16 cellular contexts compared by ENCODE assay signal in the genomic region with DNA sequence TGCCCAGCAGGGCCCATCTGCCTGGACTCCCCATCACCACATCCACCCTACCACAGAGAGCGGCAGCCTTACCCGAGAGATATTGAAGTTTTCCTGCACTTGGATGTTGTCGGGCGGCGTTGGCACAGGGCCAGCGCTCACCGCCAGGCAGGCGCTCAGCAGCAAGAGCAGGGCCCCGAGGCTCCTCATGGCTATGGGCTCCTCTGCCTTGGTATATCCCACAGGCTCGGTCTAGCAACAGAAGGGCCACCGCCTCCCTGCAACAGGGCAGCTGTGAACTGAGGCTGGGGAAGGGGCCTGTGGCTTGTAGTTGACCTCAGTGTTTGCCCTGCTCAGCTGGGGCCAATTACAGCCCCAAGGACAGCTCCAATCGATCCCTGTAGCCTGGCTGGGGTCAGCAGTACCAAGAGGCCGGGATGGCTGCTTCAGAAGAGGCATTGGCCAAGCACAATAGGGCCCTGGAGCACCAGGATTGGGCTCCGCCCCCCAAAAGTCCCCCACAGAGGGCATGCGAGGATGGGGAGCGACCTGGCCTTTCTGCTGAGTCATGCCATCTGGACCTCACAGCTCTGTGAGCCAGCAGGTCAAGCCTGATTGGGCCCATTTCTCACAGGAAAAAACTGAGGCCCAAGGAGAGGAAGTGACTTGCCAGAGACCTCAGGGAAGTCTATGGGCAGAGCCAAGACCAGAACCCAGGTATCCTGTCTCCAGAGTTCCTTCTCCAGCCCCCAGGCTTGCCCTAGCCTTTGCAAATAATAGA. TPM values are rescaled to one million over a fixed set of nuclear protein-coding genes. Genes with fewer than 3 reads are reported as not detected.
DNase-seq lines count a peak whose midpoint lies in the region; ATAC-seq, FAIRE-seq and TF ChIP-seq lines count a peak whose summit lies in the region.
"Had no signal": no experiment of that assay in that cellular context is flagged by ENCODE, and none has a peak within 500 bp of the region (broad histone marks: within the 10 kb centered on the region; RNA-seq: fewer than 3 reads in every experiment).

A gene (minus strand): TSS at position 280 of the 760 bp plus-strand sequence. CDS start 91 bp downstream, at position 189.

- H3K4me3 ChIP-seq in small intestine (ENCODE audit: low read depth in 1 of 2, low read length in 2 of 2) (no peak within 1 kb of the TSS), dorsolateral prefrontal cortex (no peak within 1 kb of the TSS)
- H3K4me3 ChIP-seq: heart right ventricle had no signal

- no peaks in the 10 kb centered on the region for H3K27me3 ChIP-seq in small intestine (ENCODE audit: control insufficient read depth in 2 of 2, insufficient read depth in 2 of 2, low read length in 2 of 2)
- peaks cover 0 to 29% (median 6%) of the 10 kb centered on the region in 45 donors for H3K27me3 ChIP-seq in dorsolateral prefrontal cortex

- no peak for TF ChIP-seq CTCF in dorsolateral prefrontal cortex (IDR thresholded peaks at IDR 0.05 in 54 of 56, conservative IDR thresholded peaks at IDR 0.05 in 2 of 56; ENCODE audit: low read depth in 1 of 56, partially characterized antibody in 56 of 56)

- intact Hi-C loops in dorsolateral prefrontal cortex (cut with DNase I): no loop called here
- intact Hi-C loops in Right ventricle myocardium inferior (cut with DNase I): no loop called here

- peak; percentile 70 for DNase-seq in DMS 273 (lab: John Stamatoyannopoulos, UW; ENCODE audit: unreplicated experiment)
- no peak for DNase-seq in DMS 273 treated with DMSO at 0.1 percent for 48 hours (lab: John Stamatoyannopoulos, UW)
- peak; percentile 13 for DNase-seq in NCI-H510A (lab: John Stamatoyannopoulos, UW)
- peak; percentile 17 for DNase-seq in glomerular visceral epithelial cell (ENCODE audit: extremely low spot score)
- DNase-seq in small intestine: peak; percentile 49
- no peak for DNase-seq in dorsolateral prefrontal cortex
- no peak for DNase-seq in Right ventricle myocardium inferior (ENCODE audit: missing footprints)
- DNase-seq: activated CD4-positive, alpha-beta T cell treated with anti-CD3 and anti-CD28 coated beads for 1 hour; heart right ventricle; naive B cell; OCI-M1; retina; stimulated activated CD4-positive, alpha-beta T cell treated with anti-CD3 and anti-CD28 coated beads, Interleukin-2, amount 100 ng/mL, for 48 hours; T-helper 1 cell had no signal

- H3K36me3 ChIP-seq in small intestine (ENCODE audit: control insufficient read depth in 2 of 2, insufficient read depth in 2 of 2, low read length in 2 of 2): no peaks in the 10 kb centered on the region
- H3K36me3 ChIP-seq: heart right ventricle had no signal

- FAIRE-seq in small intestine (lab: Jason Lieb, UNC): no peak

- no peak within 1 kb of the TSS for H3K27ac ChIP-seq in small intestine (ENCODE audit: low read depth in 1 of 2, low read length in 1 of 2)
- H3K27ac ChIP-seq in dorsolateral prefrontal cortex: no peak within 1 kb of the TSS
- H3K27ac ChIP-seq: heart right ventricle had no signal

- H3K9me3 ChIP-seq in small intestine (ENCODE audit: control insufficient read depth, low read depth): no peaks in the 10 kb centered on the region
- H3K9me3 ChIP-seq: heart right ventricle had no signal

- H3K4me1 ChIP-seq in small intestine (ENCODE audit: control insufficient read depth in 2 of 2, insufficient read depth in 1 of 2, low read depth in 1 of 2, low read length in 1 of 2): peaks cover 0 to 8% of the 10 kb centered on the region in 2 donors

- 23 to 56% (median 36%) methylated on average over 16 of the region's 16 CpGs for WGBS in small intestine, 3 donors

- ATAC-seq in GM18498 (IDR thresholded peaks at IDR 0.05; ENCODE audit: unreplicated experiment) (no peak), Right ventricle myocardium inferior (no peak)
- ATAC-seq: heart right ventricle, left colon had no signal

RNA-seq across cellular contexts. Expression of the gene that starts here (rescaled TPM):
- 1 to 10 TPM in 2 of 3 donors, under 1 TPM in 1; 0.81 to 1.8 (median 1.8) TPM for polyA plus RNA-seq in small intestine
- total RNA-seq in dorsolateral prefrontal cortex: under 1 TPM in 7 of 120 experiments, not detected in 113; 0.43 to 0.99 (median 0.69) TPM
- not detected for total RNA-seq in Right ventricle myocardium inferior
- total RNA-seq: heart right ventricle had no signal

Comparison
In these comparisons a context has a peak if more than half of its experiments do, and no peak if none do; other contexts are left out.
1. DNase-seq: peak in DMS 273 (single experiment), NCI-H510A (single experiment), glomerular visceral epithelial cell (single experiment) and small intestine (single experiment); none in DMS 273 treated with DMSO at 0.1 percent for 48 hours (single experiment), dorsolateral prefrontal cortex (0 of 10) and Right ventricle myocardium inferior (single experiment).